Comparison of ENCODE assay signal across 9 cellular contexts in genomic region chr6:159959165-159959975, GRCh38. TPM values are rescaled to one million over a fixed set of nuclear protein-coding genes. Genes with fewer than 3 reads are reported as not detected.
DNase-seq lines count a peak whose midpoint lies in the region; ATAC-seq, FAIRE-seq and TF ChIP-seq lines count a peak whose summit lies in the region.
"Had no signal": no experiment of that assay in that cellular context is flagged by ENCODE, and none has a peak within 500 bp of the region (broad histone marks: within the 10 kb centered on the region; RNA-seq: fewer than 3 reads in every experiment).

No MANE protein-coding gene starts in this region.

- RAD21 ChIA-PET in GM12878 (lab: Charles Lee; ENCODE audit: unreplicated experiment): interaction anchor here (1.0 to 1.9 kb wide), 2 partner anchors 14 to 96 kb away, joined by 6 read pairs; no protein-coding TSS in a partner anchor

- no peak overlapping the region for H3K4me3 ChIP-seq in GM12878
- H3K4me3 ChIP-seq in prostate gland: no peak overlapping the region
- no peak overlapping the region for H3K4me3 ChIP-seq in A673 (ENCODE audit: low read depth, low read length, poor library complexity, severe bottlenecking)
- no peak overlapping the region for H3K4me3 ChIP-seq in tibial nerve

- H3K9ac ChIP-seq in GM12878 (ENCODE audit: control insufficient read depth, insufficient read depth, low read length): no peak overlapping the region

- 72% methylated on average over 6 of the region's 6 CpGs for WGBS in GM12878 (ENCODE audit: insufficient coverage, insufficient replicate concordance, low lambda C conversion rate, missing lambda C conversion rate)
- WGBS in prostate gland: 82% methylated on average over 6 of the region's 6 CpGs
- WGBS in tibial nerve, 2 donors: 83 to 91% methylated on average over 6 of the region's 6 CpGs

- no peak overlapping the region; the same call in 1 of the 2 replicates for H3K4me2 ChIP-seq in GM12878 (ENCODE audit: control insufficient read depth, insufficient read depth)

- H2AFZ ChIP-seq in GM12878 (ENCODE audit: control insufficient read depth, low read depth, low read length): no peak overlapping the region

- POLR2A ChIA-PET in GM12878 (lab: Charles Lee) (interaction anchor here (0.8 kb wide), 1 partner anchor 30 kb away, joined by 3 read pairs; no protein-coding TSS in a partner anchor), A673 (lab: Charles Lee; ENCODE audit: low non-redundant PET) (no interaction called here)

- H4K20me1 ChIP-seq in GM12878 (ENCODE audit: control insufficient read depth, insufficient read depth): no peaks in the 10 kb centered on the region

- ATAC-seq in HG03103 (IDR thresholded peaks at IDR 0.05; ENCODE audit: low read depth, unreplicated experiment): peak; percentile 66
- peak; percentile 94 for ATAC-seq in GM12878

- peaks cover 9% of the 10 kb centered on the region for H3K4me1 ChIP-seq in GM12878 (ENCODE audit: control insufficient read depth, insufficient read depth, low read length)
- no peaks in the 10 kb centered on the region for H3K4me1 ChIP-seq in prostate gland (replicated peaks)
- H3K4me1 ChIP-seq in A673 (ENCODE audit: insufficient read depth, low read length, poor library complexity, severe bottlenecking): no peaks in the 10 kb centered on the region
- H3K4me1 ChIP-seq in tibial nerve: peaks cover 0 to 12% (median 6%) of the 10 kb centered on the region in 4 donors

- in situ Hi-C loops in GM12878 (cut with MboI): no loop called here

- BruUV-seq in GM12878 (replicated peaks; lab: Mats Ljungman, UMichigan): no TSS peak
- BruUV-seq in A673 (replicated peaks; lab: Mats Ljungman, UMichigan): no TSS peak

- SMC1A ChIA-PET in GM12878 (lab: Charles Lee; ENCODE audit: uncharacterized antibody, unreplicated experiment): interaction anchor here (0.7 to 1.1 kb wide), 2 partner anchors 9 to 31 kb away, joined by 3 to 4 read pairs; no protein-coding TSS in a partner anchor

- TF ChIP-seq RAD21 in GM12878 (IDR thresholded peaks at IDR 0.05; ENCODE audit: insufficient read depth, low read depth, low read length): no peak

- H3K27ac ChIP-seq in GM12878 (ENCODE audit: control insufficient read depth, insufficient read depth) (no peak overlapping the region), prostate gland (peak overlapping the region; percentile 0 to 17), A673 (ENCODE audit: low read depth, low read length, poor library complexity, severe bottlenecking) (no peak overlapping the region), tibial nerve (peak overlapping the region in 2 of 4 donors; percentile 66 to 72)

- H3K27me3 ChIP-seq in GM12878 (replicated peaks in 1 of 2; ENCODE audit: control insufficient read depth in 2 of 2, insufficient read depth in 2 of 2, low read length in 1 of 2): no peaks in the 10 kb centered on the region
- H3K27me3 ChIP-seq in prostate gland (replicated peaks; ENCODE audit: insufficient read depth): no peaks in the 10 kb centered on the region
- peaks cover 8% of the 10 kb centered on the region for H3K27me3 ChIP-seq in A673 (replicated peaks; ENCODE audit: insufficient read depth, low read depth, low read length, poor library complexity)
- no peaks in the 10 kb centered on the region for H3K27me3 ChIP-seq in tibial nerve

- TF ChIP-seq CTCF in GM12878 (IDR thresholded peaks at IDR 0.05 in 2 of 3, conservative IDR thresholded peaks at IDR 0.05 in 1 of 3; ENCODE audit: control insufficient read depth in 2 of 3, extremely low read depth in 1 of 3, insufficient read depth in 1 of 3, low read depth in 3 of 3, low read length in 3 of 3): no peak
- no peak for TF ChIP-seq CTCF in prostate gland (IDR thresholded peaks at IDR 0.05)
- no peak for TF ChIP-seq CTCF in A673 (conservative IDR thresholded peaks at IDR 0.05; ENCODE audit: low read depth, low read length)
- no peak for TF ChIP-seq CTCF in tibial nerve (IDR thresholded peaks at IDR 0.05)

- DNase-seq in GM19239 (ENCODE audit: insufficient read length, low spot score): no peak
- DNase-seq in GM12878 (ENCODE audit: low read depth, low spot score): no peak
- no peak for DNase-seq in prostate gland (ENCODE audit: low spot score)
- no peak for DNase-seq in A673 (ENCODE audit: low spot score)
- DNase-seq in stimulated activated CD4-positive, alpha-beta T cell treated with anti-CD3 and anti-CD28 coated beads, Interleukin-2, amount 100 ng/mL, for 24 hours: no peak
- no peak for DNase-seq in T-helper 1 cell
- DNase-seq in tibial nerve (ENCODE audit: low spot score in 2 of 2): no peak
- DNase-seq: activated effector memory CD4-positive, alpha-beta T cell treated with Interleukin-2 at 50 U/mL for 16 hours had no signal

- intact Hi-C loops in GM12878 (cut with micrococcal nuclease; ENCODE audit: unreplicated experiment) (no loop called here), prostate gland (cut with DNase I) (no loop called here), A673 (cut with micrococcal nuclease; ENCODE audit: unreplicated experiment) (no loop called here)

- CTCF ChIA-PET in GM12878 (lab: Yijun Ruan, JAX): interaction anchor here (2.8 kb wide), 1 partner anchor 18 kb away, joined by 9 read pairs; no protein-coding TSS in a partner anchor
- CTCF ChIA-PET in A673 (lab: Charles Lee): no interaction called here

- FAIRE-seq in GM19239 (lab: Jason Lieb, UNC) (peak; percentile 18), GM12878 (lab: Jason Lieb, UNC) (no peak)

- no peaks in the 10 kb centered on the region for H3K79me2 ChIP-seq in GM12878 (ENCODE audit: control insufficient read depth, insufficient read depth, low read length)

- H3K36me3 ChIP-seq in GM12878 (ENCODE audit: control insufficient read depth in 2 of 2, insufficient read depth in 2 of 2, low read length in 1 of 2) (no peaks in the 10 kb centered on the region), prostate gland (no peaks in the 10 kb centered on the region), A673 (ENCODE audit: insufficient read depth, low read length, poor library complexity, severe bottlenecking) (no peaks in the 10 kb centered on the region), tibial nerve (no peaks in the 10 kb centered on the region)

- TF ChIP-seq EP300 in GM12878 (IDR thresholded peaks at IDR 0.05; ENCODE audit: borderline replicate concordance in 1 of 2, control insufficient read depth in 1 of 2, low read depth in 2 of 2, low read length in 2 of 2) (no peak), tibial nerve (IDR thresholded peaks at IDR 0.05) (peak in 1 of 2 donors; percentile 37)

- H3K9me3 ChIP-seq in GM12878 (replicated peaks; ENCODE audit: control insufficient read depth, insufficient read depth, low read length): no peaks in the 10 kb centered on the region
- H3K9me3 ChIP-seq in prostate gland: no peaks in the 10 kb centered on the region
- H3K9me3 ChIP-seq in A673 (ENCODE audit: low read depth, low read length, poor library complexity, severe bottlenecking): no peaks in the 10 kb centered on the region
- H3K9me3 ChIP-seq in tibial nerve: no peaks in the 10 kb centered on the region

- TF ChIP-seq POLR2A in GM12878 (IDR thresholded peaks at IDR 0.05; ENCODE audit: low read depth, low read length) (no peak), prostate gland (IDR thresholded peaks at IDR 0.05) (no peak), tibial nerve (IDR thresholded peaks at IDR 0.05) (no peak)

TF ChIP-seq in GM12878, 131 proteins besides CTCF, POLR2A, EP300 and RAD21 (continues in another document):
- TF ChIP-seq SRF (IDR thresholded peaks at IDR 0.05; ENCODE audit: low read depth in 2 of 2, low read length in 2 of 2) (no peak), ATF7 (IDR thresholded peaks at IDR 0.05; ENCODE audit: low read depth) (no peak), ZSCAN29 (IDR thresholded peaks at IDR 0.05) (no peak), WRNIP1 (IDR thresholded peaks at IDR 0.05; ENCODE audit: borderline replicate concordance, low read depth, low read length) (no peak), ZBTB33 (IDR thresholded peaks at IDR 0.05) (no peak), LARP7 (IDR thresholded peaks at IDR 0.05) (no peak), MYC (IDR thresholded peaks at IDR 0.05; ENCODE audit: insufficient read depth, insufficient read length, insufficient replicate concordance, low read length, severe bottlenecking) (no peak), SPI1 (IDR thresholded peaks at IDR 0.05; ENCODE audit: borderline replicate concordance, insufficient read depth, low read depth, low read length) (peak; percentile 93), ZNF217 (IDR thresholded peaks at IDR 0.05) (no peak)

RNA-seq across cellular contexts. Expression of gene IGF2R, which starts 9.5 kb away (rescaled TPM):
- 139 and 144 TPM in 2 replicates for total RNA-seq in GM12878 (2013; cell fraction: nucleolus; rRNA removed)
- total RNA-seq in GM12878 (2014; rRNA removed) (20.7 and 21.9 TPM in 2 replicates), GM12878 (2014; rRNA removed; fragmentation: Illumina TruSeq; extraction: Trizol) (15.2 and 16.2 TPM in 2 replicates), GM12878 (2021) (36.6 and 40.1 TPM in 2 replicates), prostate gland (10 to 100 TPM; 60.3 to 91.3 TPM), A673 (2021) (64.7 and 67.4 TPM in 2 replicates), tibial nerve (10 to 100 TPM; 60.1 to 81.3 (median 68.5) TPM)
- polyA plus RNA-seq in GM12878 (2011; ENCODE audit: low read depth): 15.5 TPM
- polyA plus RNA-seq in GM12878 (2011; rRNA removed) (15.1 and 18.5 TPM in 2 replicates), GM12878 (2014; fragmentation: Illumina TruSeq; extraction: Trizol) (27.0 and 29.2 TPM in 2 replicates), GM12878 (2014; fragmentation: Nextera tagmentation; extraction: Ambion mirVana) (1 to 10 TPM in 1 of 2 experiments, under 1 TPM in 1; 1.00 to 1.5 TPM), GM12878 (2014; rRNA removed) (17.3 and 20.1 TPM in 2 replicates), GM12878 (2016; fragmentation: Nextera tagmentation; extraction: Ambion mirVana) (1 to 10 TPM; 4.2 to 5.1 TPM)
- 14.1 and 21.9 TPM in 2 replicates for polyA plus RNA-seq in GM12878 (2011; cell fraction: cytosol; rRNA removed)
- polyA plus RNA-seq in GM12878 (2011; cell fraction: nucleus; rRNA removed): 69.3 and 71.8 TPM in 2 replicates
- polyA plus RNA-seq in GM12878 (2012): 20.5 and 26.8 TPM in 2 replicates
- 70.2 and 87.9 TPM in 2 replicates for polyA minus RNA-seq in GM12878 (2011; rRNA and poly(A)+ RNA removed)
- 23.8 and 44.1 TPM in 2 replicates for polyA minus RNA-seq in GM12878 (2011; cell fraction: cytosol; rRNA and poly(A)+ RNA removed)
- 111 and 165 TPM in 2 replicates for polyA minus RNA-seq in GM12878 (2011; cell fraction: nucleus; rRNA and poly(A)+ RNA removed)

Comparison
In these comparisons a context has a peak if more than half of its experiments do, and no peak if none do; other contexts are left out.
1. H3K27ac ChIP-seq: peak in prostate gland (2 of 2); none in GM12878 (single experiment) and A673 (single experiment).